8 cellular contexts compared by ENCODE assay signal in the genomic region with DNA sequence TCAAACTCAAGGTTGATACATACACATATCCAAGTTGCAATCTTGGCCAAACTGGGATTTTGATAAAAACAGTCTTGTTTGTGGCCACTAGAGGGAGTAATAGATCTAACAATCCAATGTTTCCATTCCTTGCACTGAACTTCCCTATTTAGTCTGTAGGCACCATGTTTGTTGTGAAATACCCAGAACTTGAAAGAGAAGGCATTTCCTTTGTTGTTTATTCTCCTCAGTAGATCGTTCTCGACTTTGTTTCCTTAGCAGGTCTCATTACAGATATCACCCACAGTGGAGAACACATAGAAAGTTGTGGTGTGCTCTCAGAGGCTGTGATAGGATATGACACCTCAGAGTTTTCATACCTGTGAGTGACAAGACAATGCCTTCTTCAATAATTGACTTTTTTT.
DNase-seq lines count a peak whose midpoint lies in the region; ATAC-seq and TF ChIP-seq lines count a peak whose summit lies in the region.

No MANE protein-coding gene starts in this region.

- no peaks in the 10 kb centered on the region for H3K9me3 ChIP-seq in Panc1 (ENCODE audit: control insufficient read depth, insufficient read depth, low read depth, low read length)
- no peaks in the 10 kb centered on the region for H3K9me3 ChIP-seq in stomach

- in situ Hi-C loops in Panc1 (cut with HindIII; ENCODE audit: low pct_unique_long_range_greater_than_20kb, low sequenced_read_pairs): no loop called here

- H3K4me1 ChIP-seq in Panc1 (ENCODE audit: control insufficient read depth, insufficient read depth, low read length) (no peaks in the 10 kb centered on the region), stomach (peaks cover 13 to 35% (median 21%) of the 10 kb centered on the region in 4 donors)

- TF ChIP-seq CTCF in Panc1 (IDR thresholded peaks at IDR 0.05) (peak; percentile 78; the same call in 1 of the 2 replicates), kidney epithelial cell (IDR thresholded peaks at IDR 0.05; ENCODE audit: insufficient read depth, low read length, poor library complexity, severe bottlenecking) (peak; percentile 54), stomach (IDR thresholded peaks at IDR 0.05) (peak in 6 of 7 experiments; percentile 64 to 93 (median 84))

- no peak overlapping the region for H3K27ac ChIP-seq in Panc1 (ENCODE audit: low read length)
- peak overlapping the region in 3 of 5 donors; percentile 69 to 71 (median 71) for H3K27ac ChIP-seq in stomach

- TF ChIP-seq POLR2A in stomach (IDR thresholded peaks at IDR 0.05): no peak

- 0 to 4% (median 0%) methylated on average over 2 of the region's 2 CpGs for WGBS in stomach, 5 donors

- no TSS peak for BruUV-seq in Panc1 (replicated peaks; lab: Mats Ljungman, UMichigan)

- TF ChIP-seq EP300 in Ishikawa (IDR thresholded peaks at IDR 0.05; ENCODE audit: borderline replicate concordance) (no peak), stomach (IDR thresholded peaks at IDR 0.05) (no peak)

- peak; percentile 95 for TF ChIP-seq RAD21 in Ishikawa (IDR thresholded peaks at IDR 0.05; ENCODE audit: low read depth)

- no peaks in the 10 kb centered on the region for H3K36me3 ChIP-seq in Panc1 (ENCODE audit: control insufficient read depth, insufficient read depth, low read length)
- H3K36me3 ChIP-seq in kidney epithelial cell (ENCODE audit: control insufficient read depth, insufficient read depth, low read length): no peaks in the 10 kb centered on the region
- H3K36me3 ChIP-seq in stomach: peaks cover 0 to 22% (median 17%) of the 10 kb centered on the region in 4 donors

- POLR2A ChIA-PET in Panc1 (lab: Charles Lee): no interaction called here

- CTCF ChIA-PET in Panc1 (lab: Charles Lee): interaction anchor here (1.1 to 1.6 kb wide), 2 partner anchors 8 to 141 kb away, joined by 4 to 5 read pairs; no protein-coding TSS in a partner anchor

- ATAC-seq in GM19463 (IDR thresholded peaks at IDR 0.05; ENCODE audit: unreplicated experiment) (peak; percentile 40), Panc1 (peak; percentile 84)

- H3K27me3 ChIP-seq in Panc1 (ENCODE audit: control insufficient read depth, insufficient read depth, low read length) (no peaks in the 10 kb centered on the region), kidney epithelial cell (ENCODE audit: control insufficient read depth, insufficient read depth, low read length) (no peaks in the 10 kb centered on the region), stomach (no peaks in the 10 kb centered on the region)

- H3K4me3 ChIP-seq in Panc1 (ENCODE audit: low read depth in 2 of 2, low read length in 2 of 2) (no peak overlapping the region), kidney epithelial cell (ENCODE audit: low read depth, low read length) (no peak overlapping the region), stomach (no peak overlapping the region)

- intact Hi-C loops in Panc1 (cut with micrococcal nuclease; ENCODE audit: unreplicated experiment): loop anchor here (1.0 to 5.0 kb wide), 4 partner anchors 70 to 410 kb away; partner anchors contain the start of gene MXI1
- intact Hi-C loops in stomach (cut with DNase I; ENCODE audit: low total_unique reads): loop anchor here (5.0 to 10.0 kb wide), 2 partner anchors 145 to 252 kb away; no protein-coding TSS in a partner anchor

- DNase-seq in DMS153 (lab: John Stamatoyannopoulos, UW) (peak; percentile 48), Panc1 (ENCODE audit: low read depth, low spot score) (peak; percentile 59), kidney epithelial cell (ENCODE audit: low read depth) (no peak), stomach (no peak)
- DNase-seq in central memory CD4-positive, alpha-beta T cell: peak; percentile 59
- no peak for DNase-seq in activated CD4-positive, alpha-beta T cell treated with anti-CD3 and anti-CD28 coated beads, Interleukin-2, amount 50 U/mL, for 48 hours

TF ChIP-seq in Ishikawa, 13 proteins besides CTCF, POLR2A, EP300 and RAD21:
- no peak for TF ChIP-seq TCF12 (IDR thresholded peaks at IDR 0.05; ENCODE audit: low read depth)
- TF ChIP-seq CEBPB (IDR thresholded peaks at IDR 0.05): peak; percentile 84
- no peak for TF ChIP-seq YY1 (IDR thresholded peaks at IDR 0.05; ENCODE audit: low read depth)

Comparison
In these comparisons a context has a peak if more than half of its experiments do, and no peak if none do; other contexts are left out.
1. DNase-seq: peak in DMS153 (single experiment), Panc1 (single experiment) and central memory CD4-positive, alpha-beta T cell (single experiment); none in kidney epithelial cell (single experiment), stomach (single experiment) and activated CD4-positive, alpha-beta T cell treated with anti-CD3 and anti-CD28 coated beads, Interleukin-2, amount 50 U/mL, for 48 hours (0 of 2).
2. Peak in every context shown above with its lines, with median percentiles within 50 percentile points of each other: CTCF ChIP-seq.